Comparison of ENCODE assay signal across 9 cellular contexts in genomic region chr6:26543953-26544352, GRCh38. TPM values are rescaled to one million over a fixed set of nuclear protein-coding genes. Genes with fewer than 3 reads are reported as not detected.
DNase-seq lines count a peak whose midpoint lies in the region; ATAC-seq and TF ChIP-seq lines count a peak whose summit lies in the region.
"Had no signal": no experiment of that assay in that cellular context is flagged by ENCODE, and none has a peak within 500 bp of the region (broad histone marks: within the 10 kb centered on the region; RNA-seq: fewer than 3 reads in every experiment).

No MANE protein-coding gene starts in this region.

- no peak overlapping the region for H3K4me3 Mint-ChIP-seq in activated T-cell treated with anti-CD3 and anti-CD28 coated beads, Interleukin-2, amount 50 U/mL, for 72 hours
- H3K4me3 Mint-ChIP-seq in stimulated activated naive CD8-positive, alpha-beta T cell treated with anti-CD3 and anti-CD28 coated beads, Interleukin-15, amount 100 ng/mL, for 72 hours: no peak overlapping the region

- POLR2A ChIA-PET in PC-9 (lab: Charles Lee; ENCODE audit: unreplicated experiment): no interaction called here

- H3K4me1 ChIP-seq in PC-9 (replicated peaks; ENCODE audit: insufficient read depth): peaks cover 9% of the 10 kb centered on the region

- CTCF ChIA-PET in PC-9 (lab: Charles Lee): no interaction called here

- H3K36me3 ChIP-seq in PC-9 (ENCODE audit: low read depth): peaks cover 14% of the 10 kb centered on the region; the same call in 1 of the 2 replicates

- H3K27me3 Mint-ChIP-seq in activated T-cell treated with anti-CD3 and anti-CD28 coated beads, Interleukin-2, amount 50 U/mL, for 72 hours (ENCODE audit: low read depth): no peaks in the 10 kb centered on the region
- H3K27me3 Mint-ChIP-seq in stimulated activated naive CD8-positive, alpha-beta T cell treated with anti-CD3 and anti-CD28 coated beads, Interleukin-15, amount 100 ng/mL, for 72 hours: no peaks in the 10 kb centered on the region

- peaks cover 40% of the 10 kb centered on the region for H3K4me1 Mint-ChIP-seq in activated T-cell treated with anti-CD3 and anti-CD28 coated beads, Interleukin-2, amount 50 U/mL, for 72 hours (ENCODE audit: low read depth)
- peaks cover 39% of the 10 kb centered on the region for H3K4me1 Mint-ChIP-seq in stimulated activated naive CD8-positive, alpha-beta T cell treated with anti-CD3 and anti-CD28 coated beads, Interleukin-15, amount 100 ng/mL, for 72 hours

- no peaks in the 10 kb centered on the region for H3K9me3 ChIP-seq in PC-9 (ENCODE audit: insufficient read depth, low read depth)
- H3K9me3 ChIP-seq: stomach had no signal

- H4K20me1 ChIP-seq in PC-9 (ENCODE audit: insufficient read depth): no peaks in the 10 kb centered on the region

- TF ChIP-seq CTCF in PC-9 (conservative IDR thresholded peaks at IDR 0.05): peak; percentile 41
- TF ChIP-seq CTCF in epithelial cell of proximal tubule (conservative IDR thresholded peaks at IDR 0.05; ENCODE audit: low read depth, low read length): peak; percentile 54

- peak; percentile 61 to 70 for ATAC-seq in activated T-cell treated with anti-CD3 and anti-CD28 coated beads, Interleukin-2, amount 50 U/mL, for 72 hours (replicated peaks in 1 of 2)
- ATAC-seq in stimulated activated naive CD8-positive, alpha-beta T cell treated with anti-CD3 and anti-CD28 coated beads, Interleukin-15, amount 100 ng/mL, for 72 hours: peak; percentile 62
- no peak for ATAC-seq in HG03520 (IDR thresholded peaks at IDR 0.05; ENCODE audit: unreplicated experiment)

- intact Hi-C loops in PC-9 (cut with micrococcal nuclease; ENCODE audit: unreplicated experiment): loop anchor here (5.0 kb wide), 1 partner anchor 327 kb away; a partner anchor contains a TSS

- peaks cover 8 to 20% of the 10 kb centered on the region in 2 donors for H3K36me3 Mint-ChIP-seq in activated T-cell treated with anti-CD3 and anti-CD28 coated beads, Interleukin-2, amount 50 U/mL, for 72 hours (ENCODE audit: insufficient read depth in 2 of 2)

- H3K4me3 ChIP-seq in PC-9: no peak overlapping the region
- H3K4me3 ChIP-seq in epithelial cell of proximal tubule (ENCODE audit: low read depth, low read length): no peak overlapping the region
- H3K4me3 ChIP-seq: stomach had no signal

- H3K9me2 ChIP-seq in PC-9 (ENCODE audit: insufficient read depth): no peaks in the 10 kb centered on the region

- H3K9me3 Mint-ChIP-seq in activated T-cell treated with anti-CD3 and anti-CD28 coated beads, Interleukin-2, amount 50 U/mL, for 72 hours: no peaks in the 10 kb centered on the region
- no peaks in the 10 kb centered on the region for H3K9me3 Mint-ChIP-seq in stimulated activated naive CD8-positive, alpha-beta T cell treated with anti-CD3 and anti-CD28 coated beads, Interleukin-15, amount 100 ng/mL, for 72 hours

- H3K27ac ChIP-seq in PC-9: no peak overlapping the region
- H3K27ac ChIP-seq: stomach had no signal

- H3F3A ChIP-seq in PC-9 (ENCODE audit: insufficient read depth, low read depth): peaks cover 17% of the 10 kb centered on the region

- no peak overlapping the region for H2AFZ ChIP-seq in PC-9

- no TSS peak for BruUV-seq in PC-9 (replicated peaks; lab: Mats Ljungman, UMichigan)

- H3K4me2 ChIP-seq in PC-9: no peak overlapping the region

- peaks cover 35% of the 10 kb centered on the region for H3K79me2 ChIP-seq in PC-9 (ENCODE audit: low read depth)

- no peak for DNase-seq in activated T-cell treated with anti-CD3 and anti-CD28 coated beads, Interleukin-2, amount 50 U/mL, for 72 hours
- DNase-seq in activated T-cell treated with anti-CD3 and anti-CD28 coated beads, Interleukin-2, amount 50 U/mL, for 1 hour: no peak
- DNase-seq in PC-9: no peak
- DNase-seq in epithelial cell of proximal tubule (ENCODE audit: low read depth): no peak
- DNase-seq in stimulated activated naive CD8-positive, alpha-beta T cell treated with anti-CD3 and anti-CD28 coated beads, Interleukin-15, amount 100 ng/mL, for 72 hours: no peak
- DNase-seq in stimulated activated CD4-positive, alpha-beta T cell treated with anti-CD3 and anti-CD28 coated beads, Interleukin-4, amount 100 ng/mL, for 1 hour: no peak
- no peak for DNase-seq in stimulated activated CD4-positive, alpha-beta T cell treated with anti-CD3 and anti-CD28 coated beads, Interleukin-2, amount 100 ng/mL, for 48 hours
- DNase-seq: stomach had no signal

- peak overlapping the region; percentile 59 for H3K27ac Mint-ChIP-seq in activated T-cell treated with anti-CD3 and anti-CD28 coated beads, Interleukin-2, amount 50 U/mL, for 72 hours
- no peak overlapping the region for H3K27ac Mint-ChIP-seq in stimulated activated naive CD8-positive, alpha-beta T cell treated with anti-CD3 and anti-CD28 coated beads, Interleukin-15, amount 100 ng/mL, for 72 hours

- H3K27me3 ChIP-seq in PC-9 (ENCODE audit: insufficient read depth, low read depth): no peaks in the 10 kb centered on the region
- H3K27me3 ChIP-seq: stomach had no signal

RNA-seq across cellular contexts. Expression of gene HMGN4, which starts 5.8 kb away (rescaled TPM):
- 10 to 100 TPM; 84.7 to 90.9 TPM for total RNA-seq in activated T-cell treated with anti-CD3 and anti-CD28 coated beads, Interleukin-2, amount 50 U/mL, for 72 hours
- total RNA-seq in PC-9 (2021) (86.9 and 90.5 TPM in 2 replicates), epithelial cell of proximal tubule (60.4 and 94.7 TPM in 2 replicates)

RNA-seq across cellular contexts. Expression of gene BTN1A1, which starts 43.9 kb away (rescaled TPM):
- under 1 TPM in 1 of 2 donors, not detected in 1; 0.10 TPM for total RNA-seq in activated T-cell treated with anti-CD3 and anti-CD28 coated beads, Interleukin-2, amount 50 U/mL, for 72 hours
- total RNA-seq in PC-9 (2021): not detected in 2 replicates
- 0.14 TPM in 1 of 2 replicates, not detected in the other for total RNA-seq in epithelial cell of proximal tubule
- total RNA-seq: stomach had no signal

RNA-seq across cellular contexts. Expression of gene ABT1, which starts 52.8 kb away (rescaled TPM):
- 10 to 100 TPM; 20.9 to 21.8 TPM for total RNA-seq in activated T-cell treated with anti-CD3 and anti-CD28 coated beads, Interleukin-2, amount 50 U/mL, for 72 hours
- total RNA-seq in PC-9 (2021): 16.8 and 19.5 TPM in 2 replicates
- total RNA-seq in epithelial cell of proximal tubule: 15.7 and 23.7 TPM in 2 replicates
